ENCODE assay signal across 6 cellular contexts in the genomic region with DNA sequence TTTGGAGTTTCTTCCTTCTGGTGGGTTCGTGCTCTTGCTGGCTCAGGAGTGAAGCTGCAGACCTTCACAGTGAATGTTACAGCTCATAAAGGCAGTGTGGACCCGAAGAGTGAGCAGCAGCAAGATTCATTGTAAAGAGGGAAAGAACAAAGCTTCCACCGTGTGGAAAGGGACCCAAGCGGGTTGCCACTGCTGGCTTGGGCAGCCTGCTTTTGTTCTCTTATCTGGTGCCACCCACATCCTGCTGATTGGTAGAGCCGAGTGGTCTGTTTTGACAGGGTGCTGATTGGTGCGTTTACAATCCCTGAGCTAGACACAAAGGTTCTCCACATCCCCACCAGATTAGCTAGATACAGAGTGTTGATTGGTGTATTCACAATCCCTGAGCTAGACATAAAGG. TPM values are rescaled to one million over a fixed set of nuclear protein-coding genes. Genes with fewer than 3 reads are reported as not detected.
DNase-seq lines count a peak whose midpoint lies in the region; ATAC-seq and TF ChIP-seq lines count a peak whose summit lies in the region.
"Not testable (repeated sequence)": the region's sequence is repeated elsewhere in the genome, so short reads cannot be mapped to it uniquely, and the experiment has no call there.

No MANE protein-coding gene starts in this region.

- intact Hi-C loops in A673 (cut with micrococcal nuclease; ENCODE audit: unreplicated experiment), result loop anchor here (5.0 kb wide), 1 partner anchor 43 kb away; a partner anchor contains a TSS

- not testable (repeated sequence) for BruUV-seq in A673 (replicated peaks; lab: Mats Ljungman, UMichigan)

- 89 to 92% methylated on average over 2 to 4 of the region's 6 CpGs for WGBS in endodermal cell (ENCODE audit: insufficient coverage in 1 of 2, insufficient read length in 1 of 2), 2 experiments

- H3K36me3 ChIP-seq in A673 (ENCODE audit: insufficient read depth, low read length, poor library complexity, severe bottlenecking), result not testable (repeated sequence)
- peaks cover 44% of the 10 kb centered on the region for H3K36me3 ChIP-seq in endodermal cell (ENCODE audit: control insufficient read depth, insufficient read depth, low read length)

- POLR2A ChIA-PET in A673 (lab: Charles Lee; ENCODE audit: low non-redundant PET), result not testable (repeated sequence)

- H3K27me3 Mint-ChIP-seq in T-helper 2 cell treated with Interferon-gamma antibody and Interleukin-4, amounts not matched to agents 5 μg/mL and 100 μg/mL, for 36 hours (ENCODE audit: low read depth); activated CD8-positive, alpha-beta memory T cell treated with anti-CD3 and anti-CD28 coated beads, Interleukin-2, amount 10 ng/mL, durations not matched to agents 7 days and 5 days; endodermal cell (ENCODE audit: insufficient read depth); neural crest cell (ENCODE audit: low read depth): not testable (repeated sequence)

- not testable (repeated sequence) for H3K9ac ChIP-seq in endodermal cell (ENCODE audit: extremely low read depth, low read length, poor library complexity, severe bottlenecking)

- not testable (repeated sequence) for H3K9me3 Mint-ChIP-seq in T-helper 2 cell treated with Interferon-gamma antibody and Interleukin-4, amounts not matched to agents 5 μg/mL and 100 μg/mL, for 36 hours; activated CD8-positive, alpha-beta memory T cell treated with anti-CD3 and anti-CD28 coated beads, Interleukin-2, amount 10 ng/mL, durations not matched to agents 7 days and 5 days (ENCODE audit: low read depth); neural crest cell
- H3K9me3 Mint-ChIP-seq in endodermal cell, result peaks cover 16% of the 10 kb centered on the region

- peak overlapping the region; percentile 14 for H3K4me3 Mint-ChIP-seq in T-helper 2 cell treated with Interferon-gamma antibody and Interleukin-4, amounts not matched to agents 5 μg/mL and 100 μg/mL, for 36 hours
- H3K4me3 Mint-ChIP-seq in activated CD8-positive, alpha-beta memory T cell treated with anti-CD3 and anti-CD28 coated beads, Interleukin-2, amount 10 ng/mL, durations not matched to agents 7 days and 5 days, result not testable (repeated sequence)
- H3K4me3 Mint-ChIP-seq in endodermal cell, result peak overlapping the region; percentile 24
- peak overlapping the region; percentile 65 for H3K4me3 Mint-ChIP-seq in neural crest cell

- not testable (repeated sequence) for H3K4me3 ChIP-seq in A673 (ENCODE audit: low read depth, low read length, poor library complexity, severe bottlenecking); Jurkat, Clone E6-1 (ENCODE audit: low read length)
- H3K4me3 ChIP-seq in endodermal cell (ENCODE audit: low read length), result peak overlapping the region; percentile 99

- not testable (repeated sequence) for H3K27me3 ChIP-seq in A673 (replicated peaks; ENCODE audit: insufficient read depth, low read depth, low read length, poor library complexity); endodermal cell (ENCODE audit: control insufficient read depth, insufficient read depth, low read length, poor library complexity, severe bottlenecking)

- not testable (repeated sequence) for H3K4me1 ChIP-seq in A673 (ENCODE audit: insufficient read depth, low read length, poor library complexity, severe bottlenecking); endodermal cell (ENCODE audit: control insufficient read depth, insufficient read depth, low read length)

- TF ChIP-seq CTCF in A673 (conservative IDR thresholded peaks at IDR 0.05; ENCODE audit: low read depth, low read length); endodermal cell (conservative IDR thresholded peaks at IDR 0.05); neural crest cell (conservative IDR thresholded peaks at IDR 0.05): not testable (repeated sequence)

- peak overlapping the region; percentile 47 for H3K27ac Mint-ChIP-seq in T-helper 2 cell treated with Interferon-gamma antibody and Interleukin-4, amounts not matched to agents 5 μg/mL and 100 μg/mL, for 36 hours
- H3K27ac Mint-ChIP-seq in activated CD8-positive, alpha-beta memory T cell treated with anti-CD3 and anti-CD28 coated beads, Interleukin-2, amount 10 ng/mL, durations not matched to agents 7 days and 5 days, result peak overlapping the region; percentile 36
- peak overlapping the region; percentile 75 for H3K27ac Mint-ChIP-seq in endodermal cell
- peak overlapping the region; percentile 32 for H3K27ac Mint-ChIP-seq in neural crest cell (ENCODE audit: unreplicated experiment)

- H3K36me3 Mint-ChIP-seq in T-helper 2 cell treated with Interferon-gamma antibody and Interleukin-4, amounts not matched to agents 5 μg/mL and 100 μg/mL, for 36 hours (ENCODE audit: low read depth); activated CD8-positive, alpha-beta memory T cell treated with anti-CD3 and anti-CD28 coated beads, Interleukin-2, amount 10 ng/mL, durations not matched to agents 7 days and 5 days: not testable (repeated sequence)
- peaks cover 45% of the 10 kb centered on the region for H3K36me3 Mint-ChIP-seq in endodermal cell (ENCODE audit: low read depth)
- H3K36me3 Mint-ChIP-seq in neural crest cell (ENCODE audit: low read depth), result peaks cover 20% of the 10 kb centered on the region

- CTCF ChIA-PET in A673 (lab: Charles Lee), result interaction anchor here (0.7 kb wide), 1 partner anchor 261 kb away, joined by 3 read pairs; no protein-coding TSS in a partner anchor
- CTCF ChIA-PET in activated CD8-positive, alpha-beta memory T cell treated with anti-CD3 and anti-CD28 coated beads, Interleukin-2, amount 10 ng/mL, durations not matched to agents 7 days and 5 days (lab: Charles Lee), result interaction anchor here (1.3 to 7.2 kb wide), 3 partner anchors 21 to 261 kb away, joined by 6 to 58 read pairs (median 6); a partner anchor contains a TSS

- not testable (repeated sequence) for H3K9me3 ChIP-seq in A673 (ENCODE audit: low read depth, low read length, poor library complexity, severe bottlenecking)
- H3K9me3 ChIP-seq in endodermal cell (ENCODE audit: control insufficient read depth, low read length), result peaks cover 37% of the 10 kb centered on the region

- H3K4me1 Mint-ChIP-seq in T-helper 2 cell treated with Interferon-gamma antibody and Interleukin-4, amounts not matched to agents 5 μg/mL and 100 μg/mL, for 36 hours (ENCODE audit: low read depth), result peaks cover 28% of the 10 kb centered on the region
- peaks cover 31% of the 10 kb centered on the region for H3K4me1 Mint-ChIP-seq in activated CD8-positive, alpha-beta memory T cell treated with anti-CD3 and anti-CD28 coated beads, Interleukin-2, amount 10 ng/mL, durations not matched to agents 7 days and 5 days
- H3K4me1 Mint-ChIP-seq in endodermal cell (peaks cover 15% of the 10 kb centered on the region), neural crest cell (peaks cover 33% of the 10 kb centered on the region)

- peak; percentile 24 for DNase-seq in A673 (ENCODE audit: low spot score)
- DNase-seq in Jurkat, Clone E6-1 (ENCODE audit: low read depth, low spot score), result peak; percentile 35
- not testable (repeated sequence) for DNase-seq in T-helper 2 cell treated with Interferon-gamma antibody and Interleukin-4, amounts not matched to agents 5 μg/mL and 100 μg/mL, for 36 hours (ENCODE audit: low spot score); activated CD8-positive, alpha-beta memory T cell treated with anti-CD3 and anti-CD28 coated beads, Interleukin-2, amount 10 ng/mL, durations not matched to agents 7 days and 5 days; neural crest cell (ENCODE audit: low read depth, low spot score)
- DNase-seq in endodermal cell, result peak; percentile 70

- H3K27ac ChIP-seq in A673 (ENCODE audit: low read depth, low read length, poor library complexity, severe bottlenecking); endodermal cell (ENCODE audit: low read depth, low read length): not testable (repeated sequence)

- ATAC-seq in activated CD8-positive, alpha-beta memory T cell treated with anti-CD3 and anti-CD28 coated beads, Interleukin-2, amount 10 ng/mL, durations not matched to agents 7 days and 5 days, result not testable (repeated sequence)

RNA-seq across cellular contexts. Expression of a gene that starts 2.4 kb away (rescaled TPM):
- total RNA-seq in A673 (2021), result 2.2 and 5.0 TPM in 2 replicates
- polyA plus RNA-seq in Jurkat, Clone E6-1 (2012; ENCODE audit: insufficient read depth, insufficient read length), result 1.0 TPM
- total RNA-seq in activated CD8-positive, alpha-beta memory T cell treated with anti-CD3 and anti-CD28 coated beads, Interleukin-2, amount 10 ng/mL, durations not matched to agents 7 days and 5 days, result 10 to 100 TPM in 1 of 2 experiments, 1 to 10 TPM in 1; 2.5 to 14.6 TPM
- 10 to 100 TPM; 23.2 to 27.5 TPM for total RNA-seq in endodermal cell
- polyA plus RNA-seq in endodermal cell (2013, experiment 1 of 2), result 22.5 TPM
- 20.3 TPM for polyA plus RNA-seq in endodermal cell (2013, experiment 2 of 2)
- 30.4 and 33.7 TPM in 2 replicates for total RNA-seq in neural crest cell

RNA-seq across cellular contexts. Expression of a gene that starts 21.3 kb away (rescaled TPM):
- total RNA-seq in A673 (2021) (8.8 and 9.5 TPM in 2 replicates), endodermal cell (10 to 100 TPM in 1 of 2 donors, 1 to 10 TPM in 1; 9.8 to 10.2 TPM), neural crest cell (42.3 and 45.5 TPM in 2 replicates)
- not detected for polyA plus RNA-seq in Jurkat, Clone E6-1 (2012; ENCODE audit: insufficient read depth, insufficient read length)
- 10 to 100 TPM; 15.8 to 44.9 TPM for total RNA-seq in activated CD8-positive, alpha-beta memory T cell treated with anti-CD3 and anti-CD28 coated beads, Interleukin-2, amount 10 ng/mL, durations not matched to agents 7 days and 5 days
- 21.4 TPM for polyA plus RNA-seq in endodermal cell (2013, experiment 1 of 2)
- polyA plus RNA-seq in endodermal cell (2013, experiment 2 of 2), result 17.5 TPM

RNA-seq across cellular contexts. Expression of a gene that starts 25.6 kb away (rescaled TPM):
- total RNA-seq in A673 (2021), result 73.9 and 78.1 TPM in 2 replicates
- 37.0 TPM for polyA plus RNA-seq in Jurkat, Clone E6-1 (2012; ENCODE audit: insufficient read depth, insufficient read length)
- total RNA-seq in activated CD8-positive, alpha-beta memory T cell treated with anti-CD3 and anti-CD28 coated beads, Interleukin-2, amount 10 ng/mL, durations not matched to agents 7 days and 5 days, result 10 to 100 TPM; 46.4 to 55.6 TPM
- 10 to 100 TPM; 91.3 to 95.5 TPM for total RNA-seq in endodermal cell
- polyA plus RNA-seq in endodermal cell (2013, experiment 1 of 2), result 90.8 TPM
- 94.2 TPM for polyA plus RNA-seq in endodermal cell (2013, experiment 2 of 2)
- 86.5 and 97.3 TPM in 2 replicates for total RNA-seq in neural crest cell

RNA-seq across cellular contexts. Expression of a gene that starts 32.9 kb away (rescaled TPM):
- total RNA-seq in A673 (2021), result 103 and 113 TPM in 2 replicates
- 134 TPM for polyA plus RNA-seq in Jurkat, Clone E6-1 (2012; ENCODE audit: insufficient read depth, insufficient read length)
- 100 to 1,000 TPM; 146 to 158 TPM for total RNA-seq in activated CD8-positive, alpha-beta memory T cell treated with anti-CD3 and anti-CD28 coated beads, Interleukin-2, amount 10 ng/mL, durations not matched to agents 7 days and 5 days
- 10 to 100 TPM; 60.8 to 69.8 TPM for total RNA-seq in endodermal cell
- 98.5 TPM for polyA plus RNA-seq in endodermal cell (2013, experiment 1 of 2)
- polyA plus RNA-seq in endodermal cell (2013, experiment 2 of 2), result 97.2 TPM
- 125 TPM in 2 replicates for total RNA-seq in neural crest cell

RNA-seq across cellular contexts. Expression of a gene that starts 33.7 kb away (rescaled TPM):
- total RNA-seq in A673 (2021), result 1.2 and 2.0 TPM in 2 replicates
- 1.1 TPM for polyA plus RNA-seq in Jurkat, Clone E6-1 (2012; ENCODE audit: insufficient read depth, insufficient read length)
- under 1 TPM; 0.23 to 0.37 TPM for total RNA-seq in activated CD8-positive, alpha-beta memory T cell treated with anti-CD3 and anti-CD28 coated beads, Interleukin-2, amount 10 ng/mL, durations not matched to agents 7 days and 5 days
- 10 to 100 TPM; 17.2 to 20.8 TPM for total RNA-seq in endodermal cell
- 116 TPM for polyA plus RNA-seq in endodermal cell (2013, experiment 1 of 2)
- 78.8 TPM for polyA plus RNA-seq in endodermal cell (2013, experiment 2 of 2)
- total RNA-seq in neural crest cell, result 36.9 and 39.9 TPM in 2 replicates
